Comparison of ENCODE assay signal across 1 cellular context in the genomic region with DNA sequence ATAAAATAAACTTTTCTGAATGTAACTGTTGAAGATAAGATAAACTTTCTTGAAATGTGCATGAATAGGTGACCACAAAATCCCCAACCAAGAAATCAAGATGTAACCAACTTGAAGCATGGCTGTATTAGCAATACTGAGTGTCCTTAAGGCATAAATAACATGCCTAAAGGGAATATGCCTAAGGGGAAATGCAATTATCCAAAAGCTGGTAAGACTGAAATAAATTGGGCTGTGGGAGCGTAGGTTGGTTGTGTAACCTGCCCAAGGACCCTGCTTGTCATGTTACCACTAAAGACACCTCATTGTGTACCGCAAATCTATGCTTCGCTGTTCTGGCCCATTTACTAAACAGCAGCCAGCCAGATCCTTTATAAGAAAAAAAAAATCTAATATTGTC.
TF ChIP-seq lines count a peak whose summit lies in the region.

No MANE protein-coding gene starts in this region.

TF ChIP-seq in IMR-90, 13 proteins besides CTCF, POLR2A, EP300 and RAD21:
- TF ChIP-seq RFX5 (IDR thresholded peaks at IDR 0.05; ENCODE audit: low read depth, low read length), result no peak
- no peak for TF ChIP-seq CEBPB (IDR thresholded peaks at IDR 0.05; ENCODE audit: low read depth, low read length)
- no peak for TF ChIP-seq CHD1 (IDR thresholded peaks at IDR 0.05; ENCODE audit: low read depth, low read length)
- TF ChIP-seq MAFK (IDR thresholded peaks at IDR 0.05; ENCODE audit: low read depth, low read length), result no peak
- TF ChIP-seq FOS (IDR thresholded peaks at IDR 0.05; ENCODE audit: low read depth, low read length), result no peak
- no peak for TF ChIP-seq SMC3 (IDR thresholded peaks at IDR 0.05; ENCODE audit: low read depth, low read length)
- no peak for TF ChIP-seq MXI1 (IDR thresholded peaks at IDR 0.05; ENCODE audit: borderline replicate concordance, low read depth, low read length)
- TF ChIP-seq NFE2L2 (IDR thresholded peaks at IDR 0.05; ENCODE audit: low read depth, low read length), result no peak
- no peak for TF ChIP-seq BHLHE40 (IDR thresholded peaks at IDR 0.05; ENCODE audit: low read depth, low read length)
